In genomic region chr20:19995220-19995863, GRCh38 we compare ENCODE assay signal across 8 cellular contexts. TPM values are rescaled to one million over a fixed set of nuclear protein-coding genes. Genes with fewer than 3 reads are reported as not detected.
DNase-seq lines count a peak whose midpoint lies in the region; ATAC-seq and TF ChIP-seq lines count a peak whose summit lies in the region.

No MANE protein-coding gene starts in this region.

- no peak for DNase-seq in AG04449 (ENCODE audit: low read depth, low spot score)
- peak; percentile 63 for DNase-seq in GM12865 (ENCODE audit: low read depth)
- DNase-seq in NCI-H2196 (lab: John Stamatoyannopoulos, UW; ENCODE audit: unreplicated experiment): peak; percentile 64
- DNase-seq in activated CD4-positive, alpha-beta memory T cell treated with anti-CD3 and anti-CD28 coated beads for 36 hours: peak; percentile 47
- peak in 1 of 2 donors; percentile 47 for DNase-seq in heart right ventricle
- DNase-seq in GM19238 (ENCODE audit: insufficient read length, low spot score): no peak

- H3K9me3 ChIP-seq in heart right ventricle (no peaks in the 10 kb centered on the region), skeletal muscle tissue (ENCODE audit: control insufficient read depth in 3 of 3, low read length in 3 of 3) (no peaks in the 10 kb centered on the region)

- no peaks in the 10 kb centered on the region for H3K36me3 Mint-ChIP-seq in activated CD4-positive, alpha-beta memory T cell treated with anti-CD3 and anti-CD28 coated beads for 36 hours

- no peaks in the 10 kb centered on the region for H3K4me1 Mint-ChIP-seq in activated CD4-positive, alpha-beta memory T cell treated with anti-CD3 and anti-CD28 coated beads for 36 hours (ENCODE audit: low read depth)

- H3K27me3 Mint-ChIP-seq in activated CD4-positive, alpha-beta memory T cell treated with anti-CD3 and anti-CD28 coated beads for 36 hours: peaks cover 8% of the 10 kb centered on the region

- H3K27ac ChIP-seq in heart right ventricle (peak overlapping the region in 8 of 10 donors; percentile 15 to 81 (median 74)), skeletal muscle tissue (ENCODE audit: low read depth, low read length) (peak overlapping the region; percentile 66)

- CTCF ChIA-PET in AG04449 (lab: Yijun Ruan, JAX): interaction anchor here (0.7 to 6.8 kb wide), 21 partner anchors 10 to 307 kb away, joined by 3 to 97 read pairs (median 4); partner anchors contain the start of genes NAA20 and RIN2
- CTCF ChIA-PET in activated CD4-positive, alpha-beta memory T cell treated with anti-CD3 and anti-CD28 coated beads for 36 hours (lab: Charles Lee): interaction anchor here (0.8 to 2.8 kb wide), 6 partner anchors 8 to 211 kb away, joined by 3 to 19 read pairs (median 6); partner anchors contain the start of gene NAA20

- H3K4me3 Mint-ChIP-seq in activated CD4-positive, alpha-beta memory T cell treated with anti-CD3 and anti-CD28 coated beads for 36 hours: no peak overlapping the region

- H3K4me1 ChIP-seq in heart right ventricle (peaks cover 42 to 99% (median 88%) of the 10 kb centered on the region in 9 donors), skeletal muscle tissue (ENCODE audit: control insufficient read depth in 3 of 3, insufficient read depth in 3 of 3, low read length in 3 of 3) (peaks cover 48 to 61% (median 48%) of the 10 kb centered on the region in 3 donors)

- intact Hi-C loops in activated CD4-positive, alpha-beta memory T cell treated with anti-CD3 and anti-CD28 coated beads for 36 hours (cut with micrococcal nuclease): loop anchor here (1.0 to 10.0 kb wide), 3 partner anchors 91 to 303 kb away; no protein-coding TSS in a partner anchor
- intact Hi-C loops in heart right ventricle (cut with DNase I): loop anchor here (1.0 to 10.0 kb wide), 14 partner anchors 91 to 303 kb away; no protein-coding TSS in a partner anchor

- H3K9me3 Mint-ChIP-seq in activated CD4-positive, alpha-beta memory T cell treated with anti-CD3 and anti-CD28 coated beads for 36 hours: no peaks in the 10 kb centered on the region

- peaks cover 0 to 96% (median 35%) of the 10 kb centered on the region in 9 donors for H3K36me3 ChIP-seq in heart right ventricle
- H3K36me3 ChIP-seq in skeletal muscle tissue (ENCODE audit: control insufficient read depth in 3 of 3, insufficient read depth in 3 of 3, low read length in 3 of 3): peaks cover 17 to 34% (median 20%) of the 10 kb centered on the region in 3 donors

- no peaks in the 10 kb centered on the region for H3K27me3 ChIP-seq in heart right ventricle
- no peaks in the 10 kb centered on the region for H3K27me3 ChIP-seq in skeletal muscle tissue (ENCODE audit: control insufficient read depth in 3 of 3, insufficient read depth in 3 of 3, low read length in 3 of 3)

- no peak overlapping the region for H3K4me3 ChIP-seq in AG04449 (ENCODE audit: low read depth, low read length)
- no peak overlapping the region for H3K4me3 ChIP-seq in GM12865 (ENCODE audit: low read depth, low read length)
- H3K4me3 ChIP-seq in heart right ventricle: no peak overlapping the region
- no peak overlapping the region for H3K4me3 ChIP-seq in skeletal muscle tissue (ENCODE audit: low read length in 3 of 3)

- 29 to 34% methylated on average over 5 of the region's 5 CpGs for WGBS in heart right ventricle, 2 donors

- peak; percentile 53 for TF ChIP-seq CTCF in AG04449 (IDR thresholded peaks at IDR 0.05; ENCODE audit: insufficient read depth, low read length, missing control alignments)
- TF ChIP-seq CTCF in GM12865 (IDR thresholded peaks at IDR 0.05; ENCODE audit: insufficient read depth, low read depth, low read length, missing control alignments): peak; percentile 72
- TF ChIP-seq CTCF in heart right ventricle (IDR thresholded peaks at IDR 0.05): peak; percentile 59 to 88 (median 79)

- H3K27ac Mint-ChIP-seq in activated CD4-positive, alpha-beta memory T cell treated with anti-CD3 and anti-CD28 coated beads for 36 hours: no peak overlapping the region

- peak in 4 of 8 donors; percentile 27 to 54 (median 34) for ATAC-seq in heart right ventricle
- ATAC-seq in GM21423 (IDR thresholded peaks at IDR 0.05; ENCODE audit: unreplicated experiment): no peak

- POLR2A ChIA-PET in AG04449 (lab: Yijun Ruan, JAX): interaction anchor here (0.7 to 6.1 kb wide), 2 partner anchors 20 to 1455 kb away, joined by 4 to 67 read pairs; no protein-coding TSS in a partner anchor
- POLR2A ChIA-PET in activated CD4-positive, alpha-beta memory T cell treated with anti-CD3 and anti-CD28 coated beads for 36 hours (lab: Charles Lee): no interaction called here

- no peak overlapping the region for H3K9ac ChIP-seq in skeletal muscle tissue (ENCODE audit: low read depth in 1 of 3, low read length in 3 of 3)

RNA-seq across cellular contexts. Expression of gene NAA20, which starts 21.8 kb away (rescaled TPM):
- total RNA-seq in activated CD4-positive, alpha-beta memory T cell treated with anti-CD3 and anti-CD28 coated beads for 36 hours: 10 to 100 TPM; 82.6 to 82.9 TPM
- total RNA-seq in heart right ventricle (10 to 100 TPM; 53.7 to 68.0 (median 62.5) TPM), skeletal muscle tissue (58.5 TPM)
- 10 to 100 TPM; 96.4 to 98.1 TPM for polyA plus RNA-seq in heart right ventricle

RNA-seq across cellular contexts. Expression of gene CRNKL1, which starts 56.9 kb away (rescaled TPM):
- 10 to 100 TPM; 21.5 to 21.8 TPM for total RNA-seq in activated CD4-positive, alpha-beta memory T cell treated with anti-CD3 and anti-CD28 coated beads for 36 hours
- total RNA-seq in heart right ventricle (10 to 100 TPM; 13.5 to 20.2 (median 18.1) TPM), skeletal muscle tissue (38.1 TPM)
- polyA plus RNA-seq in heart right ventricle: 10 to 100 TPM in 1 of 2 donors, 1 to 10 TPM in 1; 9.8 to 17.5 TPM

RNA-seq across cellular contexts. Expression of gene CFAP61, which starts 57.0 kb away (rescaled TPM):
- not detected for total RNA-seq in activated CD4-positive, alpha-beta memory T cell treated with anti-CD3 and anti-CD28 coated beads for 36 hours
- total RNA-seq in heart right ventricle (100 to 1,000 TPM in 1 of 10 donors, 10 to 100 TPM in 9; 30.3 to 140 (median 68.2) TPM), skeletal muscle tissue (1.0 TPM)
- polyA plus RNA-seq in heart right ventricle: 10 to 100 TPM in 1 of 2 donors, 1 to 10 TPM in 1; 8.2 to 15.1 TPM

Comparison
In these comparisons a context has a peak if more than half of its experiments do, and no peak if none do; other contexts are left out.
1. DNase-seq: peak in GM12865 (single experiment), NCI-H2196 (single experiment) and activated CD4-positive, alpha-beta memory T cell treated with anti-CD3 and anti-CD28 coated beads for 36 hours (single experiment); none in AG04449 (single experiment) and GM19238 (single experiment).
2. RNA of gene CFAP61, which starts 57.0 kb away (total RNA-seq): 30.3 to 140 TPM in heart right ventricle; 1.0 TPM in skeletal muscle tissue (single experiment) and not detected in activated CD4-positive, alpha-beta memory T cell treated with anti-CD3 and anti-CD28 coated beads for 36 hours; every median in the first group is over 10 times any median in the second.
3. Peak in every context shown above with its lines, with median percentiles within 50 percentile points of each other: CTCF ChIP-seq.